In the genomic region with DNA sequence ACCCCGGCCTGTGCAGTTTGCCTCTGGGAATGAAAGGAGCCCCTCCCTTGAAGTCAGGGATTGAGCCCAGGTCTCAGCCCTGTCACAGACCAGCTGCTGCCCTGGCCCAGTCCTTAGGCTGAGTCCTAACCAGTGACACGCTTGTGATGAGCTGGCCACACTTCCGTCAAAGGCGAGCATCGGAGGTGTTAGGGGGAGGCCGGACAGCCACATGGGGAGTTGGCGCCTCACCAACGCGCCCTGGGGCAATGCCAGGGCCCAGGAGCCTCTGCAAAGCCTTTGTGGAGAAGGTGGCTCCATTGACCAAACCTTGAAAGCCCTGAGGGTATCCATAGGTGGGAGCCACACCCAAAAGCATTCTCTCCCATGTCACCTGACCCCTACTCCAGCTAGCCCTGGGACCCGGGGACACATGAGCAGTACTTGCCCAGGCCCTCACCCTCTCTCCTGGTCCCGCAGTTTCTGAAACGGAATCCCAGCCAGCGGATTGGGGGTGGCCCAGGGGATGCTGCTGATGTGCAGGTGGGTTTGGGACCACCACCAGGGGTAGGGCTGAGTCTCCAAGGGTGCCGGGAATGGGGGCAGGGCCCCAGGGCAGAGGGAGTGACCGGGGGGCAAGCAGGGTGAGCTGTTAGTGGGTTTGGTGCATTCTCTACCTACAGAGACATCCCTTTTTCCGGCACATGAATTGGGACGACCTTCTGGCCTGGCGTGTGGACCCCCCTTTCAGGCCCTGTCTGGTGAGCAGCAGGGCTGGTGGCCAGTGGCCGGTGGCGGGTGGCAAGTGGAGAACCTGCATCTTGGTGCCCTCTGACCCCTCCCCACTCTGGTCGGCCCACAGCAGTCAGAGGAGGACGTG, we compare ENCODE assay signal across 15 cellular contexts. TPM values are rescaled to one million over a fixed set of nuclear protein-coding genes. Genes with fewer than 3 reads are reported as not detected.
A peak's percentile ranks its signal among the peaks of the same experiment; 100 is the strongest.
DNase-seq lines count a peak whose midpoint lies in the region; ATAC-seq and TF ChIP-seq lines count a peak whose summit lies in the region.
"Had no signal": no experiment of that assay in that cellular context is flagged by ENCODE, and none has a peak within 500 bp of the region (broad histone marks: within the 10 kb centered on the region; RNA-seq: fewer than 3 reads in every experiment).

No MANE protein-coding gene starts in this region.

- no peaks in the 10 kb centered on the region for H3K27me3 ChIP-seq in esophagus muscularis mucosa
- H3K27me3 ChIP-seq: pancreas had no signal

- no peak for TF ChIP-seq CTCF in esophagus muscularis mucosa (IDR thresholded peaks at IDR 0.05)

- peaks cover 41 to 89% (median 81%) of the 10 kb centered on the region in 4 donors for H3K36me3 ChIP-seq in esophagus muscularis mucosa

- no peaks in the 10 kb centered on the region for H3K9me3 ChIP-seq in esophagus muscularis mucosa
- H3K9me3 ChIP-seq: pancreas had no signal

- no peak for TF ChIP-seq POLR2A in esophagus muscularis mucosa (IDR thresholded peaks at IDR 0.05; ENCODE audit: low read depth)

- peak overlapping the region; percentile 60 for H3K4me3 Mint-ChIP-seq in activated naive CD8-positive, alpha-beta T cell treated with anti-CD3 and anti-CD28 coated beads for 36 hours
- peak overlapping the region; percentile 100 for H3K4me3 Mint-ChIP-seq in stimulated activated memory B cell treated with anti-CD40 and anti-IgM and Interleukin-4, amounts not matched to agents 10 μg/mL and 1 μg/mL and 100 μg/mL, for 72 hours

- DNase-seq in activated CD8-positive, alpha-beta memory T cell treated with anti-CD3 and anti-CD28 coated beads for 24 hours, result peak; percentile 78
- DNase-seq in activated CD8-positive, alpha-beta memory T cell treated with anti-CD3 and anti-CD28 coated beads, Interleukin-2, amount 50 U/mL, for 48 hours, result no peak
- DNase-seq in NCI-H69 (lab: John Stamatoyannopoulos, UW) (peak; percentile 34), esophagus muscularis mucosa (ENCODE audit: extremely low spot score) (no peak), caudate nucleus (lab: John Stamatoyannopoulos, UW) (no peak)
- DNase-seq in activated naive CD8-positive, alpha-beta T cell treated with anti-CD3 and anti-CD28 coated beads for 36 hours, result no peak
- DNase-seq: ACHN; activated CD4-positive, alpha-beta T cell treated with anti-CD3 and anti-CD28 coated beads for 48 hours; dermis blood vessel endothelial cell; GM23248; trophoblast cell had no signal

- TF ChIP-seq EP300 in esophagus muscularis mucosa (IDR thresholded peaks at IDR 0.05), result no peak

- no peaks in the 10 kb centered on the region for H3K9me3 Mint-ChIP-seq in activated naive CD8-positive, alpha-beta T cell treated with anti-CD3 and anti-CD28 coated beads for 36 hours
- no peaks in the 10 kb centered on the region for H3K9me3 Mint-ChIP-seq in stimulated activated memory B cell treated with anti-CD40 and anti-IgM and Interleukin-4, amounts not matched to agents 10 μg/mL and 1 μg/mL and 100 μg/mL, for 72 hours

- no peak overlapping the region for H3K4me3 ChIP-seq in esophagus muscularis mucosa
- H3K4me3 ChIP-seq: GM23248, pancreas had no signal

- H3K4me1 Mint-ChIP-seq in activated naive CD8-positive, alpha-beta T cell treated with anti-CD3 and anti-CD28 coated beads for 36 hours, result peaks cover 32% of the 10 kb centered on the region
- peaks cover 67% of the 10 kb centered on the region for H3K4me1 Mint-ChIP-seq in stimulated activated memory B cell treated with anti-CD40 and anti-IgM and Interleukin-4, amounts not matched to agents 10 μg/mL and 1 μg/mL and 100 μg/mL, for 72 hours

- intact Hi-C loops in esophagus muscularis mucosa (cut with DNase I), result no loop called here

- 94% methylated on average over 6 of the region's 22 CpGs for WGBS in esophagus muscularis mucosa

- ATAC-seq in stimulated activated memory B cell treated with anti-CD40 and anti-IgM and Interleukin-4, amounts not matched to agents 10 μg/mL and 1 μg/mL and 100 μg/mL, for 72 hours, result no peak
- ATAC-seq in HG02970 (IDR thresholded peaks at IDR 0.05; ENCODE audit: low FRiP score, unreplicated experiment), result no peak
- ATAC-seq: pancreas, SK-N-SH treated with all-trans-retinoic acid at 6 μM for 48 hours had no signal

- H3K27me3 Mint-ChIP-seq in activated naive CD8-positive, alpha-beta T cell treated with anti-CD3 and anti-CD28 coated beads for 36 hours, result peaks cover under 1% of the 10 kb centered on the region
- no peaks in the 10 kb centered on the region for H3K27me3 Mint-ChIP-seq in stimulated activated memory B cell treated with anti-CD40 and anti-IgM and Interleukin-4, amounts not matched to agents 10 μg/mL and 1 μg/mL and 100 μg/mL, for 72 hours

- peak overlapping the region; percentile 87 for H3K27ac Mint-ChIP-seq in activated naive CD8-positive, alpha-beta T cell treated with anti-CD3 and anti-CD28 coated beads for 36 hours
- H3K27ac Mint-ChIP-seq in stimulated activated memory B cell treated with anti-CD40 and anti-IgM and Interleukin-4, amounts not matched to agents 10 μg/mL and 1 μg/mL and 100 μg/mL, for 72 hours, result peak overlapping the region; percentile 97

- H3K27ac ChIP-seq in esophagus muscularis mucosa (replicated peaks in 1 of 4) (no peak overlapping the region), caudate nucleus (ENCODE audit: low read depth, low read length) (no peak overlapping the region)
- H3K27ac ChIP-seq: GM23248, pancreas had no signal

- H3K36me3 Mint-ChIP-seq in activated naive CD8-positive, alpha-beta T cell treated with anti-CD3 and anti-CD28 coated beads for 36 hours, result peaks cover 36% of the 10 kb centered on the region
- H3K36me3 Mint-ChIP-seq in stimulated activated memory B cell treated with anti-CD40 and anti-IgM and Interleukin-4, amounts not matched to agents 10 μg/mL and 1 μg/mL and 100 μg/mL, for 72 hours, result peaks cover 55% of the 10 kb centered on the region

- H3K4me1 ChIP-seq in esophagus muscularis mucosa, result peaks cover 13 to 51% (median 30%) of the 10 kb centered on the region in 4 donors

RNA-seq across cellular contexts. Expression of a gene that starts 3.7 kb away (rescaled TPM):
- 100 to 1,000 TPM; 110 to 117 TPM for total RNA-seq in activated naive CD8-positive, alpha-beta T cell treated with anti-CD3 and anti-CD28 coated beads for 36 hours
- 1 to 10 TPM; 2.4 to 8.9 (median 3.6) TPM for total RNA-seq in esophagus muscularis mucosa
- total RNA-seq: GM23248 had no signal

RNA-seq across cellular contexts. Expression of a gene that starts 5.5 kb away (rescaled TPM):
- total RNA-seq in activated naive CD8-positive, alpha-beta T cell treated with anti-CD3 and anti-CD28 coated beads for 36 hours, result 10 to 100 TPM; 64.9 to 67.7 TPM
- 10 to 100 TPM; 34.0 to 51.0 (median 48.0) TPM for total RNA-seq in esophagus muscularis mucosa

RNA-seq across cellular contexts. Expression of a gene that starts 9.5 kb away (rescaled TPM):
- 100 to 1,000 TPM; 293 to 310 TPM for total RNA-seq in activated naive CD8-positive, alpha-beta T cell treated with anti-CD3 and anti-CD28 coated beads for 36 hours
- 10 to 100 TPM; 48.6 to 87.1 (median 70.7) TPM for total RNA-seq in esophagus muscularis mucosa

RNA-seq across cellular contexts. Expression of a gene that starts 18.3 kb away (rescaled TPM):
- 1 to 10 TPM; 3.1 to 3.7 TPM for total RNA-seq in activated naive CD8-positive, alpha-beta T cell treated with anti-CD3 and anti-CD28 coated beads for 36 hours
- 1 to 10 TPM in 2 of 4 donors, under 1 TPM in 2; 0.83 to 1.9 (median 1.2) TPM for total RNA-seq in esophagus muscularis mucosa

RNA-seq across cellular contexts. Expression of a gene that starts 18.8 kb away (rescaled TPM):
- not detected for total RNA-seq in activated naive CD8-positive, alpha-beta T cell treated with anti-CD3 and anti-CD28 coated beads for 36 hours
- total RNA-seq in esophagus muscularis mucosa, result not detected
- total RNA-seq: GM23248, pancreas had no signal

Comparison
In these comparisons a context has a peak if more than half of its experiments do, and no peak if none do; other contexts are left out.
1. DNase-seq: peak in activated CD8-positive, alpha-beta memory T cell treated with anti-CD3 and anti-CD28 coated beads for 24 hours (single experiment) and NCI-H69 (single experiment); none in activated CD8-positive, alpha-beta memory T cell treated with anti-CD3 and anti-CD28 coated beads, Interleukin-2, amount 50 U/mL, for 48 hours (single experiment), activated naive CD8-positive, alpha-beta T cell treated with anti-CD3 and anti-CD28 coated beads for 36 hours (single experiment), esophagus muscularis mucosa (single experiment) and caudate nucleus (0 of 61).
2. RNA of a gene that starts 3.7 kb away (total RNA-seq): 110 to 117 TPM in activated naive CD8-positive, alpha-beta T cell treated with anti-CD3 and anti-CD28 coated beads for 36 hours; 2.4 to 8.9 TPM in esophagus muscularis mucosa; every median in the first group is over 10 times any median in the second.